Comparison of ENCODE assay signal across 29 cellular contexts in the genomic region with DNA sequence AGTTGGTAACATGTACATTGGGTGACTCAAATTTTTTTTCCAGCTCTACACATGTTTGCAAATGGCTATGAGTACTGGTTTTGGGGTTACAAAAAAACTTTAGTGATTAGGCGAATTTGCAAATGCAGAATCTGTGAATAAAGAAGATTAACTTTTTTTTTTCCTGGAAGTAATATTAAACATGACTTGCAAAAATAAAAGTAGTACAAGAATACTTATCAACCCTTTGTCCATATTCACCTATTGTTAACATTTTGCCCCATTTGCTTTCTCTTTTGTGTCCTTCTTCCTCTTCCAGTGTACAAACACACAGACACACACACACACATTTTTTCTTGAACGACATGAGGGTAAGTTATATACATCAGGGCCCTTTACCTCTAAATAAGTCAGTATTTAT.
"Had no signal": no experiment of that assay in that cellular context is flagged by ENCODE, and none has a peak within 500 bp of the region (broad histone marks: within the 10 kb centered on the region; RNA-seq: fewer than 3 reads in every experiment).

No MANE protein-coding gene starts in this region.

- ATAC-seq: natural killer cell; sciatic nerve; stimulated activated memory B cell treated with anti-CD40 and anti-IgM and Interleukin-4, amounts not matched to agents 10 μg/mL and 1 μg/mL and 100 μg/mL, for 72 hours; stimulated activated naive CD8-positive, alpha-beta T cell treated with anti-CD3 and anti-CD28 coated beads, Interleukin-15, amount 100 ng/mL, for 72 hours; stimulated activated naive CD8-positive, alpha-beta T cell treated with anti-CD3 and anti-CD28 coated beads, Interleukin-15, Interleukin-2, amounts not matched to agents 100 U/mL and 50 U/mL, for 24 hours; upper lobe of right lung had no signal

- H3K36me3 ChIP-seq: neural progenitor cell, ovary, spleen, suprapubic skin, tibial artery, transverse colon, upper lobe of right lung, vagina had no signal

- H3K79me2 ChIP-seq: parathyroid adenoma had no signal

- H3K27me3 ChIP-seq: neural progenitor cell, ovary, suprapubic skin, testis, tibial artery, transverse colon, upper lobe of right lung, vagina had no signal

- H3K27ac ChIP-seq: neural progenitor cell, ovary, parathyroid adenoma, psoas muscle, skin epidermis, spleen, suprapubic skin, testis, tibial artery, transverse colon, upper lobe of right lung, vagina had no signal

- H3K9me3 ChIP-seq: ovary, testis, tibial artery, upper lobe of right lung, vagina had no signal

- DNase-seq: natural killer cell; occipital lobe; ovary; posterior cingulate gyrus; psoas muscle; right cardiac atrium; spleen; stimulated activated CD4-positive, alpha-beta T cell treated with anti-CD3 and anti-CD28 coated beads, Interleukin-12 subunit alpha, Interleukin-12 subunit beta, amount 100 ng/mL, for 4 hours; stimulated activated CD4-positive, alpha-beta T cell treated with anti-CD3 and anti-CD28 coated beads, Interleukin-1b, Interleukin-23, amount 100 ng/mL, for 48 hours; stimulated activated CD4-positive, alpha-beta T cell treated with anti-CD3 and anti-CD28 coated beads, Interleukin-4, amount 100 ng/mL, for 1 hour; stimulated activated CD4-positive, alpha-beta T cell treated with anti-CD3 and anti-CD28 coated beads, Interleukin-4, amount 100 ng/mL, for 4 hours; stimulated activated CD8-positive, alpha-beta memory T cell treated with anti-CD3 and anti-CD28 coated beads, Interleukin-4, amount 100 ng/mL, for 48 hours; stimulated activated naive CD4-positive, alpha-beta T cell; stimulated activated naive CD8-positive, alpha-beta T cell treated with anti-CD3 and anti-CD28 coated beads, Interleukin-15, amount 100 ng/mL, for 72 hours; stimulated activated naive CD8-positive, alpha-beta T cell treated with anti-CD3 and anti-CD28 coated beads, Interleukin-15, Interleukin-2, amounts not matched to agents 100 U/mL and 50 U/mL, for 24 hours; substantia nigra; testis; tibial artery; transverse colon; upper lobe of right lung had no signal

- H3K4me2 ChIP-seq: neural progenitor cell, smooth muscle cell had no signal

- H2AFZ ChIP-seq: neural progenitor cell had no signal

- FAIRE-seq: urothelium cell line had no signal

- H3K4me3 ChIP-seq: neural progenitor cell, ovary, psoas muscle, skin epidermis, smooth muscle cell, spleen, suprapubic skin, testis, tibial artery, transverse colon, upper lobe of right lung, vagina had no signal

- H3K4me1 ChIP-seq: parathyroid adenoma, psoas muscle, testis, upper lobe of right lung, vagina had no signal

- H3K9ac ChIP-seq: neural progenitor cell, parathyroid adenoma had no signal
